Comparison of ENCODE assay signal across 19 cellular contexts in genomic region chr1:220182656-220183055, GRCh38.
"Had no signal": no experiment of that assay in that cellular context is flagged by ENCODE, and none has a peak within 500 bp of the region (broad histone marks: within the 10 kb centered on the region; RNA-seq: fewer than 3 reads in every experiment).

No MANE protein-coding gene starts in this region.

- H3K4me3 Mint-ChIP-seq: activated T-helper 17 cell treated with anti-CD3 and anti-CD28 coated beads, Interleukin-2, amount 50 U/mL, for 72 hours; neural crest cell had no signal

- H3K9me3 Mint-ChIP-seq: activated T-helper 17 cell treated with anti-CD3 and anti-CD28 coated beads, Interleukin-2, amount 50 U/mL, for 72 hours; neural crest cell had no signal

- H3K27ac ChIP-seq: colonic mucosa, esophagus muscularis mucosa, ovary, stomach, testis, upper lobe of left lung had no signal

- H3K27me3 Mint-ChIP-seq: activated T-helper 17 cell treated with anti-CD3 and anti-CD28 coated beads, Interleukin-2, amount 50 U/mL, for 72 hours had no signal

- H3K4me1 ChIP-seq: colonic mucosa, esophagus muscularis mucosa, stomach, testis, upper lobe of left lung had no signal

- H3K4me1 Mint-ChIP-seq: activated T-helper 17 cell treated with anti-CD3 and anti-CD28 coated beads, Interleukin-2, amount 50 U/mL, for 72 hours; neural crest cell had no signal

- DNase-seq: activated CD4-positive, alpha-beta T cell treated with anti-CD3 and anti-CD28 coated beads, Interleukin-2, amount 50 U/mL, for 1 hour; activated naive CD4-positive, alpha-beta T cell treated with Interleukin-2 at 50 U/mL for 16 hours; activated T-cell treated with anti-CD3 and anti-CD28 coated beads for 4 hours; aorta; colonic mucosa; foreskin fibroblast; hypothalamus; mesendoderm; ovary; stimulated activated CD4-positive, alpha-beta T cell treated with anti-CD3 and anti-CD28 coated beads, Interleukin-12 subunit alpha, Interleukin-12 subunit beta, amount 100 ng/mL, for 4 hours; stimulated activated CD4-positive, alpha-beta T cell treated with anti-CD3 and anti-CD28 coated beads, Interleukin-2, amount 100 ng/mL, for 24 hours; stomach; testis; upper lobe of left lung had no signal

- H3K9me3 ChIP-seq: colonic mucosa, esophagus muscularis mucosa, ovary, stomach, testis, upper lobe of left lung had no signal

- ATAC-seq: activated CD4-positive, CD25-positive, alpha-beta regulatory T cell treated with anti-CD3 and anti-CD28 coated beads, Interleukin-2, amount 50 U/mL, for 24 hours; activated T-helper 17 cell treated with anti-CD3 and anti-CD28 coated beads, Interleukin-2, amount 50 U/mL, for 72 hours; sciatic nerve had no signal

- H3K27me3 ChIP-seq: colonic mucosa, esophagus muscularis mucosa, ovary, stomach, testis, upper lobe of left lung had no signal

- H3K36me3 ChIP-seq: colonic mucosa, ovary had no signal

- H3K4me3 ChIP-seq: colonic mucosa, esophagus muscularis mucosa, ovary, stomach, testis, upper lobe of left lung had no signal

- H3K27ac Mint-ChIP-seq: activated T-helper 17 cell treated with anti-CD3 and anti-CD28 coated beads, Interleukin-2, amount 50 U/mL, for 72 hours had no signal
